12 cellular contexts compared by ENCODE assay signal in genomic region chr17:79340286-79340685, GRCh38.
DNase-seq lines count a peak whose midpoint lies in the region; ATAC-seq, FAIRE-seq and TF ChIP-seq lines count a peak whose summit lies in the region.
"Had no signal": no experiment of that assay in that cellular context is flagged by ENCODE, and none has a peak within 500 bp of the region (broad histone marks: within the 10 kb centered on the region; RNA-seq: fewer than 3 reads in every experiment).

No MANE protein-coding gene starts in this region.

- H3K36me3 ChIP-seq in WERI-Rb-1: no peaks in the 10 kb centered on the region

- peak; percentile 51 for ATAC-seq in GM18502 (IDR thresholded peaks at IDR 0.05; ENCODE audit: poor library complexity, unreplicated experiment)
- ATAC-seq in GM19452 (IDR thresholded peaks at IDR 0.05; ENCODE audit: unreplicated experiment): peak; percentile 27
- ATAC-seq in HG03159 (IDR thresholded peaks at IDR 0.05; ENCODE audit: unreplicated experiment): peak; percentile 56

- intact Hi-C loops in cardiac septum (cut with DNase I): no loop called here

- H3K4me3 ChIP-seq in WERI-Rb-1 (ENCODE audit: low read depth, low read length): no peak overlapping the region

- no peak for TF ChIP-seq CTCF in WERI-Rb-1 (IDR thresholded peaks at IDR 0.05; ENCODE audit: low read depth, low read length)

- no peaks in the 10 kb centered on the region for H3K27me3 ChIP-seq in WERI-Rb-1 (ENCODE audit: insufficient read depth, low read depth, severe bottlenecking)

- no peak overlapping the region for H3K27ac ChIP-seq in WERI-Rb-1

- no peak for FAIRE-seq in HTR-8/SVneo (lab: Jason Lieb, UNC)

- peak; percentile 7 for DNase-seq in medulla oblongata (ENCODE audit: extremely low spot score)
- no peak for DNase-seq in WERI-Rb-1
- no peak for DNase-seq in HTR-8/SVneo (ENCODE audit: insufficient read length, low spot score)
- DNase-seq in ecto neural progenitor cell (ENCODE audit: low spot score): no peak
- no peak for DNase-seq in cardiac septum (ENCODE audit: low spot score)
- DNase-seq: CD4-positive, alpha-beta memory T cell; GOT3; stimulated activated CD4-positive, alpha-beta T cell treated with anti-CD3 and anti-CD28 coated beads, Interleukin-2, amount 100 ng/mL, for 48 hours; stimulated activated naive CD8-positive, alpha-beta T cell treated with anti-CD3 and anti-CD28 coated beads, Interleukin-15, Interleukin-2, amounts not matched to agents 100 U/mL and 50 U/mL, for 24 hours had no signal

- peaks cover under 1% of the 10 kb centered on the region for H3K9me3 ChIP-seq in WERI-Rb-1 (ENCODE audit: severe bottlenecking)
